Comparison of ENCODE assay signal across 7 cellular contexts in genomic region chr19:49422407-49423277, GRCh38. TPM values are rescaled to one million over a fixed set of nuclear protein-coding genes. Genes with fewer than 3 reads are reported as not detected.
DNase-seq lines count a peak whose midpoint lies in the region; FAIRE-seq and TF ChIP-seq lines count a peak whose summit lies in the region.
"Had no signal": no experiment of that assay in that cellular context is flagged by ENCODE, and none has a peak within 500 bp of the region (broad histone marks: within the 10 kb centered on the region; RNA-seq: fewer than 3 reads in every experiment).

No MANE protein-coding gene starts in this region.

- DNase-seq in CD14-positive monocyte (ENCODE audit: low spot score) (no peak), NCI-H2029 (lab: John Stamatoyannopoulos, UW) (peak; percentile 48), frontal cortex (ENCODE audit: low spot score in 2 of 2) (no peak), COR-L47 (lab: John Stamatoyannopoulos, UW) (no peak)

- H3K27me3 ChIP-seq in neuron (ENCODE audit: insufficient read depth, low read length), result peaks cover 92% of the 10 kb centered on the region

- H3K9me3 ChIP-seq in neuron (ENCODE audit: low read length), result peaks cover 2% of the 10 kb centered on the region

- intact Hi-C loops in CD14-positive monocyte (cut with micrococcal nuclease), result loop anchor here in 1 of 2 donors (10.0 kb wide), 1 partner anchor 48 kb away; no protein-coding TSS in a partner anchor

- H3K36me3 Mint-ChIP-seq in CD14-positive monocyte, result peaks cover 0 to 29% of the 10 kb centered on the region in 2 donors
- no peaks in the 10 kb centered on the region for H3K36me3 Mint-ChIP-seq in brain

- peaks cover 0 to 30% (median 16%) of the 10 kb centered on the region in 7 donors for H3K9me3 Mint-ChIP-seq in CD14-positive monocyte
- H3K9me3 Mint-ChIP-seq in brain, result peaks cover 0 to 17% (median 0%) of the 10 kb centered on the region in 5 experiments

- peaks cover 37% of the 10 kb centered on the region for H3K4me1 Mint-ChIP-seq in CD14-positive monocyte
- H3K4me1 Mint-ChIP-seq in brain, result peaks cover 79% of the 10 kb centered on the region

- no peak overlapping the region for H2AFZ ChIP-seq in neuron (ENCODE audit: low read depth, low read length)

- no peaks in the 10 kb centered on the region for H3K36me3 ChIP-seq in neuron (ENCODE audit: insufficient read depth, low read length)

- FAIRE-seq in frontal cortex (lab: Jason Lieb, UNC), result no peak

- H3K4me3 Mint-ChIP-seq in CD14-positive monocyte (peak overlapping the region; percentile 73 to 92), brain (peak overlapping the region; percentile 84 to 89 (median 85))

- TF ChIP-seq CTCF in CD14-positive monocyte (IDR thresholded peaks at IDR 0.05) (peak; percentile 48), brain (conservative IDR thresholded peaks at IDR 0.05) (peak; percentile 42 to 71)

- H3K4me1 ChIP-seq in neuron (ENCODE audit: insufficient read depth, low read length), result peaks cover 12% of the 10 kb centered on the region

- peak overlapping the region; percentile 20 for H3K4me3 ChIP-seq in neuron (ENCODE audit: low read length)

- H3K27me3 Mint-ChIP-seq in CD14-positive monocyte (ENCODE audit: low read depth in 3 of 3) (peaks cover 84 to 94% (median 91%) of the 10 kb centered on the region in 3 donors), brain (peaks cover 95% of the 10 kb centered on the region)

- H3K27ac Mint-ChIP-seq in CD14-positive monocyte (no peak overlapping the region), brain (peak overlapping the region in 3 of 5 experiments; percentile 49 to 89 (median 83))

RNA-seq across cellular contexts. Expression of gene PTH2, which starts 0.6 kb away (rescaled TPM):
- polyA plus RNA-seq in CD14-positive monocyte (not detected), brain (ENCODE audit: insufficient read depth, low read depth, low replicate concordance) (not detected)
- not detected for total RNA-seq in frontal cortex
- total RNA-seq: pulmonary artery endothelial cell had no signal

RNA-seq across cellular contexts. Expression of gene GFY, which starts 2.5 kb away (rescaled TPM):
- polyA plus RNA-seq in CD14-positive monocyte, result not detected
- 0.97 TPM for polyA plus RNA-seq in brain (ENCODE audit: insufficient read depth, low read depth, low replicate concordance)
- total RNA-seq in frontal cortex, result not detected
- total RNA-seq: pulmonary artery endothelial cell had no signal

RNA-seq across cellular contexts. Expression of gene SLC17A7, which starts 18.7 kb away (rescaled TPM):
- under 1 TPM in 1 of 2 donors, not detected in 1; 0.09 TPM for polyA plus RNA-seq in CD14-positive monocyte
- 132 TPM for polyA plus RNA-seq in brain (ENCODE audit: insufficient read depth, low read depth, low replicate concordance)
- 13.9 TPM for total RNA-seq in frontal cortex
- total RNA-seq: pulmonary artery endothelial cell had no signal

RNA-seq across cellular contexts. Expression of gene PIH1D1, which starts 29.0 kb away (rescaled TPM):
- 10 to 100 TPM; 62.3 to 83.9 TPM for polyA plus RNA-seq in CD14-positive monocyte
- 93.6 TPM for polyA plus RNA-seq in brain (ENCODE audit: insufficient read depth, low read depth, low replicate concordance)
- total RNA-seq in frontal cortex, result 60.7 TPM

RNA-seq across cellular contexts. Expression of gene ALDH16A1, which starts 30.4 kb away (rescaled TPM):
- polyA plus RNA-seq in CD14-positive monocyte (10 to 100 TPM; 30.8 to 39.5 TPM), brain (ENCODE audit: insufficient read depth, low read depth, low replicate concordance) (17.3 TPM)
- 11.8 TPM for total RNA-seq in frontal cortex

Comparison
In these comparisons a context has a peak if more than half of its experiments do, and no peak if none do; other contexts are left out.
1. H3K27ac Mint-ChIP-seq: peak in brain (3 of 5); none in CD14-positive monocyte (0 of 7).
2. RNA of gene SLC17A7, which starts 18.7 kb away (polyA plus RNA-seq): 132 TPM in brain (single experiment); 0.09 TPM in CD14-positive monocyte; every median in the first group is over 100 times any median in the second.